Comparison of ENCODE assay signal across 30 cellular contexts in genomic region chr12:38746744-38747143, GRCh38.
"Had no signal": no experiment of that assay in that cellular context is flagged by ENCODE, and none has a peak within 500 bp of the region (broad histone marks: within the 10 kb centered on the region; RNA-seq: fewer than 3 reads in every experiment).

No MANE protein-coding gene starts in this region.

- DNase-seq: activated effector memory CD4-positive, alpha-beta T cell treated with anti-CD3 and anti-CD28 coated beads, Interleukin-2, amount 50 U/mL, for 16 hours; activated effector memory CD4-positive, alpha-beta T cell treated with Interleukin-2 at 50 U/mL for 16 hours; activated gamma-delta T cell; activated gamma-delta T cell treated with Interleukin-2 at 50 U/mL for 16 hours; activated naive CD4-positive, alpha-beta T cell; activated naive CD4-positive, alpha-beta T cell treated with anti-CD3 and anti-CD28 coated beads for 36 hours; activated naive CD4-positive, alpha-beta T cell treated with anti-CD3 and anti-CD28 coated beads, Interleukin-2, amount 10 ng/mL, durations not matched to agents 7 days and 5 days; activated naive CD4-positive, alpha-beta T cell treated with anti-CD3 and anti-CD28 coated beads, Interleukin-2, amount 50 U/mL, for 16 hours; activated naive CD4-positive, alpha-beta T cell treated with Interleukin-2 at 50 U/mL for 16 hours; activated naive CD8-positive, alpha-beta T cell treated with anti-CD3 and anti-CD28 coated beads for 36 hours; activated naive CD8-positive, alpha-beta T cell treated with anti-CD3 and anti-CD28 coated beads, Interleukin-2, amount 10 ng/mL, durations not matched to agents 7 days and 5 days; activated naive CD8-positive, alpha-beta T cell treated with anti-CD3 and anti-CD28 coated beads, Interleukin-2, amount 50 U/mL, for 24 hours; activated T-cell treated with anti-CD3 and anti-CD28 coated beads, Interleukin-2, amount 50 U/mL, for 1 hour; activated T-cell treated with anti-CD3 and anti-CD28 coated beads, Interleukin-2, amount 50 U/mL, for 24 hours; activated T-cell treated with anti-CD3 and anti-CD28 coated beads, Interleukin-2, amount 50 U/mL, for 4 hours; activated T-cell treated with anti-CD3 and anti-CD28 coated beads, Interleukin-2, amount 50 U/mL, for 48 hours; activated T-cell treated with anti-CD3 and anti-CD28 coated beads, Interleukin-2, amount 50 U/mL, for 72 hours; adrenal gland; amniotic stem cell; amygdala; anterior cingulate cortex; aorta; body of pancreas; brain microvascular endothelial cell; caudate nucleus; central memory CD4-positive, alpha-beta T cell; cerebellar nuclear complex had no signal

- H3K36me3 ChIP-seq: adrenal gland, brain microvascular endothelial cell, breast epithelium, cardiac muscle cell had no signal

- H3K4me1 ChIP-seq: adrenal gland, ascending aorta, body of pancreas, breast epithelium had no signal

- H3K9me3 ChIP-seq: adrenal gland, ascending aorta, body of pancreas, breast epithelium had no signal

- H3K27me3 ChIP-seq: adrenal gland, ascending aorta, body of pancreas, brain microvascular endothelial cell, breast epithelium, cardiac muscle cell had no signal

- H3K4me3 ChIP-seq: adrenal gland, ascending aorta, body of pancreas, breast epithelium, cardiac muscle cell had no signal

- H3K27ac ChIP-seq: adrenal gland, ascending aorta, body of pancreas, brain microvascular endothelial cell, breast epithelium, cardiac muscle cell had no signal
